Comparison of ENCODE assay signal across 1 cellular context in genomic region chr2:236680461-236680860, GRCh38.
TF ChIP-seq lines count a peak whose summit lies in the region.

No MANE protein-coding gene starts in this region.

TF ChIP-seq in IMR-90, 13 proteins besides CTCF, POLR2A, EP300 and RAD21:
- TF ChIP-seq MAZ (IDR thresholded peaks at IDR 0.05; ENCODE audit: borderline replicate concordance, low read depth, low read length) (no peak), NFE2L2 (IDR thresholded peaks at IDR 0.05; ENCODE audit: low read depth, low read length) (no peak), MAFK (IDR thresholded peaks at IDR 0.05; ENCODE audit: low read depth, low read length) (no peak), USF2 (IDR thresholded peaks at IDR 0.05; ENCODE audit: low read depth, low read length) (no peak), SMC3 (IDR thresholded peaks at IDR 0.05; ENCODE audit: low read depth, low read length) (no peak), RCOR1 (IDR thresholded peaks at IDR 0.05; ENCODE audit: insufficient replicate concordance, low read length) (no peak), BHLHE40 (IDR thresholded peaks at IDR 0.05; ENCODE audit: low read depth, low read length) (no peak), MXI1 (IDR thresholded peaks at IDR 0.05; ENCODE audit: borderline replicate concordance, low read depth, low read length) (no peak), ELK1 (IDR thresholded peaks at IDR 0.05; ENCODE audit: borderline replicate concordance, low read depth, low read length) (no peak), CEBPB (IDR thresholded peaks at IDR 0.05; ENCODE audit: low read depth, low read length) (no peak), CHD1 (IDR thresholded peaks at IDR 0.05; ENCODE audit: low read depth, low read length) (no peak), FOS (IDR thresholded peaks at IDR 0.05; ENCODE audit: low read depth, low read length) (no peak), RFX5 (IDR thresholded peaks at IDR 0.05; ENCODE audit: low read depth, low read length) (no peak)
TF ChIP-seq in IMR-90: peak in this region for 0.
